Comparison of ENCODE assay signal across 27 cellular contexts in the genomic region with DNA sequence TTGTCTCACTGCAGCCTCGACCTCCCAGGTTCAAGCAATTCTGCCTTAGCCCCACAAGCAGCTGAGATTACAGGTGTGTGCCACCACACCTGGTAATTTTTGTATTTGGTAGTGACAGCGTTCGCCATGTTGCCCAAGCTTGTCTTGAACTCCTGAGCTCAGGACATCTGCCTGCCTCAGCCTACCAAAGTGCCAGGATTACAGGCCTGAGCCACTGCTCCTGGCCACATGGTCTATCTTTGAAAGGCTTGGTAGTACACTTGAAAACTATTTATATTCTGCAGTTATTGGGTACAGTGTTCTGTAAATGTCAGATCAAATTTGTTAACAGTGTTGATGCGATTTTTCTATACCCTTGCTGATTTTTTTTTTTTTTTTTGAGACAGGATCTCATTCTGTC. TPM values are rescaled to one million over a fixed set of nuclear protein-coding genes. Genes with fewer than 3 reads are reported as not detected.
"Had no signal": no experiment of that assay in that cellular context is flagged by ENCODE, and none has a peak within 500 bp of the region (broad histone marks: within the 10 kb centered on the region; RNA-seq: fewer than 3 reads in every experiment).

No MANE protein-coding gene starts in this region.

- FAIRE-seq: HepG2, RCC 7860 had no signal

- H3K27ac ChIP-seq: KMS-11, SJSA1, SK-N-MC had no signal

- H3K4me1 ChIP-seq: SJSA1 had no signal

- H3K27me3 ChIP-seq: SJSA1 had no signal

- ATAC-seq: HepG2 had no signal

- H3K9ac ChIP-seq: KMS-11 had no signal

- DNase-seq: IMR-90, MV-4-11, NCI-H1092, NCI-H1105 treated with DMSO at 0.1 percent for 48 hours, NCI-H1417 treated with DMSO at 0.1 percent for 48 hours, NCI-H146, NCI-H1694 treated with DMSO at 0.1 percent for 48 hours, NCI-H2029, NCI-H2081 treated with DMSO at 0.1 percent for 48 hours, NCI-H2171, NCI-H226, NCI-H446, NCI-H510A, NCI-H524 treated with DMSO at 0.1 percent for 48 hours, NCI-H69, NCI-H774, Right ventricle myocardium superior, RPMI8226, SIG-M5 had no signal

- H3K36me3 ChIP-seq: SJSA1 had no signal

- H3K9me3 ChIP-seq: SJSA1 had no signal

- H3K4me3 ChIP-seq: SJSA1, SK-N-MC had no signal

- H3K4me2 ChIP-seq: KMS-11 had no signal

RNA-seq across cellular contexts. Expression of a gene that starts 9.5 kb away (rescaled TPM):
- total RNA-seq: HepG2, HT1080, IMR-90, LHCN-M2, MCF 10A, Right ventricle myocardium superior, SJSA1 had no signal
- polyA plus RNA-seq: HepG2, IMR-90 had no signal

RNA-seq across cellular contexts. Expression of a gene that starts 13.5 kb away (rescaled TPM):
- total RNA-seq: HepG2, HT1080, IMR-90, LHCN-M2, MCF 10A, SJSA1 had no signal
- polyA plus RNA-seq: HepG2, IMR-90 had no signal

RNA-seq across cellular contexts. Expression of a gene that starts 26.1 kb away (rescaled TPM):
- polyA plus RNA-seq: HepG2 had no signal
